ENCODE assay signal across 11 cellular contexts in genomic region chr16:9112166-9112843, GRCh38. TPM values are rescaled to one million over a fixed set of nuclear protein-coding genes. Genes with fewer than 3 reads are reported as not detected.
DNase-seq lines count a peak whose midpoint lies in the region; ATAC-seq, FAIRE-seq and TF ChIP-seq lines count a peak whose summit lies in the region.
"Had no signal": no experiment of that assay in that cellular context is flagged by ENCODE, and none has a peak within 500 bp of the region (broad histone marks: within the 10 kb centered on the region; RNA-seq: fewer than 3 reads in every experiment).

No MANE protein-coding gene starts in this region.

- no peak overlapping the region for H3K18ac ChIP-seq in neuronal stem cell (ENCODE audit: low read length)

- no peak overlapping the region for H3K4me3 ChIP-seq in BLaER1 treated with 17β-estradiol and CSF1 and Interleukin-3, amounts not matched to agents 10 nM and 100 nM
- H3K4me3 ChIP-seq in heart left ventricle (no peak overlapping the region), neuronal stem cell (ENCODE audit: low read length in 2 of 2) (no peak overlapping the region)

- H3K79me1 ChIP-seq in neuronal stem cell (ENCODE audit: low read depth, low read length) = peaks cover 4% of the 10 kb centered on the region

- H3K4me1 ChIP-seq in BLaER1 treated with 17β-estradiol and CSF1 and Interleukin-3, amounts not matched to agents 10 nM and 100 nM = peaks cover 46 to 99% (median 67%) of the 10 kb centered on the region in 10 experiments
- peaks cover 16 to 98% (median 81%) of the 10 kb centered on the region in 12 donors for H3K4me1 ChIP-seq in heart left ventricle
- peaks cover 0 to 11% of the 10 kb centered on the region in 2 donors for H3K4me1 ChIP-seq in neuronal stem cell (ENCODE audit: control insufficient read depth in 2 of 2, insufficient read depth in 1 of 2, low read depth in 1 of 2, low read length in 2 of 2)

- H3K27ac ChIP-seq in BLaER1 treated with 17β-estradiol and CSF1 and Interleukin-3, amounts not matched to agents 10 nM and 100 nM = no peak overlapping the region
- H3K27ac ChIP-seq in heart left ventricle = peak overlapping the region in 1 of 12 donors; percentile 8
- H3K27ac ChIP-seq in neuronal stem cell (replicated peaks; ENCODE audit: low read length) = no peak overlapping the region

- intact Hi-C loops in heart left ventricle (cut with DNase I) = no loop called here

- no peak overlapping the region for H2BK15ac ChIP-seq in neuronal stem cell (ENCODE audit: low read length)

- peak overlapping the region; percentile 4 for H3K23ac ChIP-seq in neuronal stem cell (ENCODE audit: low read depth, low read length, poor library complexity)

- H3K36me3 ChIP-seq in BLaER1 treated with 17β-estradiol and CSF1 and Interleukin-3, amounts not matched to agents 10 nM and 100 nM = peaks cover 70 to 100% (median 87%) of the 10 kb centered on the region in 11 experiments
- peaks cover 3 to 58% (median 32%) of the 10 kb centered on the region in 9 donors for H3K36me3 ChIP-seq in heart left ventricle
- peaks cover 16 to 98% of the 10 kb centered on the region in 2 donors for H3K36me3 ChIP-seq in neuronal stem cell (replicated peaks in 1 of 2; ENCODE audit: control insufficient read depth in 2 of 2, insufficient read depth in 2 of 2, low read length in 2 of 2)

- peaks cover 98 to 100% (median 100%) of the 10 kb centered on the region in 11 experiments for H4K20me1 ChIP-seq in BLaER1 treated with 17β-estradiol and CSF1 and Interleukin-3, amounts not matched to agents 10 nM and 100 nM

- H2AFZ ChIP-seq in neuronal stem cell (ENCODE audit: low read length) = no peak overlapping the region

- TF ChIP-seq POLR2A in heart left ventricle (IDR thresholded peaks at IDR 0.05) = no peak

- no peaks in the 10 kb centered on the region for H3K27me3 ChIP-seq in BLaER1 treated with 17β-estradiol and CSF1 and Interleukin-3, amounts not matched to agents 10 nM and 100 nM
- H3K27me3 ChIP-seq in heart left ventricle (no peaks in the 10 kb centered on the region), neuronal stem cell (ENCODE audit: control insufficient read depth in 3 of 3, insufficient read depth in 3 of 3, low read depth in 1 of 3, low read length in 3 of 3) (no peaks in the 10 kb centered on the region)

- TF ChIP-seq CTCF in heart left ventricle (IDR thresholded peaks at IDR 0.05) (no peak), GM13977 (IDR thresholded peaks at IDR 0.05; ENCODE audit: extremely low read depth, insufficient read depth, missing control alignments) (no peak)

- DNase-seq in RCC 7860 (ENCODE audit: low spot score) (peak; percentile 31), heart left ventricle (no peak), neuronal stem cell (ENCODE audit: low spot score) (no peak), SIG-M5 (lab: John Stamatoyannopoulos, UW) (no peak), GM13977 (ENCODE audit: low spot score) (no peak), SW 1271 (lab: John Stamatoyannopoulos, UW) (no peak)
- DNase-seq: NCI-H446 treated with DMSO at 0.1 percent for 48 hours; stimulated activated CD4-positive, alpha-beta T cell treated with anti-CD3 and anti-CD28 coated beads, Interleukin-1b, Interleukin-23, amount 100 ng/mL, for 48 hours had no signal

- no peak overlapping the region for H2AK5ac ChIP-seq in neuronal stem cell (ENCODE audit: low read depth, low read length)

- H3K4me2 ChIP-seq in BLaER1 treated with 17β-estradiol and CSF1 and Interleukin-3, amounts not matched to agents 10 nM and 100 nM = peak overlapping the region in 10 of 11 experiments; percentile 9 to 80 (median 30); a peak in 15 of 22 replicates
- no peak overlapping the region for H3K4me2 ChIP-seq in neuronal stem cell (ENCODE audit: insufficient read depth, low read length, poor library complexity, severe bottlenecking)

- no peak overlapping the region for H2BK12ac ChIP-seq in neuronal stem cell (ENCODE audit: low read length)

- in situ Hi-C loops in GM13977 (cut with MboI; ENCODE audit: low pct_unique_long_range_greater_than_20kb, low sequenced_read_pairs, unreplicated experiment) = no loop called here

- no peak overlapping the region for H3K14ac ChIP-seq in neuronal stem cell (ENCODE audit: low read length)

- no peak for FAIRE-seq in RCC 7860 (lab: Jason Lieb, UNC)
- FAIRE-seq: bronchial epithelial cell had no signal

- H4K8ac ChIP-seq in neuronal stem cell (ENCODE audit: low read depth, low read length) = no peak overlapping the region

- no peak overlapping the region for H3K4ac ChIP-seq in neuronal stem cell (ENCODE audit: low read length)

- no peak overlapping the region for H4K91ac ChIP-seq in neuronal stem cell (ENCODE audit: low read depth, low read length, poor library complexity)

- WGBS in heart left ventricle, 4 donors = 26 to 40% (median 35%) methylated on average over 5 of the region's 5 CpGs
- no CpG with 5 or more reads among the region's 5 CpGs for WGBS in neuronal stem cell (ENCODE audit: extremely low coverage in 2 of 2, insufficient read length in 2 of 2, insufficient replicate concordance in 1 of 2), 2 donors

- no peaks in the 10 kb centered on the region for H3K9me3 ChIP-seq in BLaER1 treated with 17β-estradiol and CSF1 and Interleukin-3, amounts not matched to agents 10 nM and 100 nM (replicated peaks in 1 of 11)
- H3K9me3 ChIP-seq in heart left ventricle (no peaks in the 10 kb centered on the region), neuronal stem cell (replicated peaks in 1 of 2; ENCODE audit: control insufficient read depth in 2 of 2, insufficient read depth in 1 of 2, low read depth in 1 of 2, low read length in 2 of 2) (no peaks in the 10 kb centered on the region)

- H3K9ac ChIP-seq in BLaER1 treated with 17β-estradiol and CSF1 and Interleukin-3, amounts not matched to agents 10 nM and 100 nM = 0 out of 22 replicates have a peak overlapping the region, but pooled peaks of 2 of the 11 experiments have one; percentile 12 to 47
- no peak overlapping the region for H3K9ac ChIP-seq in neuronal stem cell (ENCODE audit: low read depth, low read length, poor library complexity)

- H2BK5ac ChIP-seq in neuronal stem cell (ENCODE audit: low read length) = no peak overlapping the region

- ATAC-seq in heart left ventricle = peak in 3 of 4 donors; percentile 41 to 75 (median 58)
- ATAC-seq in GM19324 (IDR thresholded peaks at IDR 0.05; ENCODE audit: low FRiP score, unreplicated experiment) = no peak

- no peak overlapping the region for H2BK120ac ChIP-seq in neuronal stem cell (ENCODE audit: low read depth, low read length)

RNA-seq across cellular contexts. Expression of gene HAPSTR1, which starts 20.9 kb away (rescaled TPM):
- 10 to 100 TPM; 48.9 to 78.4 (median 62.5) TPM for total RNA-seq in heart left ventricle
- polyA plus RNA-seq in heart left ventricle = 10 to 100 TPM; 13.3 to 28.9 TPM
- 25.7 TPM for polyA plus RNA-seq in neuronal stem cell (2013, experiment 1 of 2)
- polyA plus RNA-seq in neuronal stem cell (2013, experiment 2 of 2) = 27.4 TPM
